In the genomic region with DNA sequence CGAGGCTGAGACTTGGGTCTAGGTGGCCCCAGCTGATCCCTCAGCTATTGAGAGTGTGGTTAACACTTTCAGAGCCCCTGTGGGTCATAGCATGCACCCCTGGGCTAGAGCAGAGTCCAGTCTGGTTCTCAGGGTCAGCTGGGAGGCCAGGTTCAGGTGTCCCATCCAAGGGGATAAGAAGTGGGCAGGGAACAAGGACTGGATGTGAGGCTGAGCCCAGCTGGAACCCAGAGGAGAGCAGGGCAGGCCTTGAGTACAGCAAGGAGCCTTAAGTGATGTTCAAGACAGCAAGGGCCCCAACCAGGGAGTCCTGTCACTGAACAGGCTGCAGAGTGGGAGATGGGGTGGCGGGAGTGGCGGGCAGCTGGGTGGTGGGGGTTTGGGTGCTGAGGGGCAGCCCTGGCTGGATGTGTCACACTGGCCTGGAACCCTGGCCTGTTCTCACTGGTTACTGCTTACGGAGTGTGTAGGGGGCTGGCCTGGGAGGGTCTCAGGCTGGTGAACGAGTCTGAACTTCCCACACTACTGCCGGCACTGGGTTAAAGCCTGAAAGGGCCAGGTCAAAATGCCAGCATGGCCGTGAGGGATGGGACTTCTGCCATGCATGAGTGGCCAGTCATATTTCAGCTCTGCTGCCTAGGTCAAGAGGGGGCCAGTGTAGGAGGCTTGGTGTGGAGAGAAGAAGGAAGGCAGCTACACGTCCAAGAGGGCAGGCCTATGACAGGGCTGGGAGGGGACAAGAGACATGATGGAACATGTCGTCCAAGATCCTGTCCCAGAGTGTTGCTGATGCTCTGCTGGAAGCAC, we compare ENCODE assay signal across 16 cellular contexts. TPM values are rescaled to one million over a fixed set of nuclear protein-coding genes. Genes with fewer than 3 reads are reported as not detected.
DNase-seq lines count a peak whose midpoint lies in the region; ATAC-seq and TF ChIP-seq lines count a peak whose summit lies in the region.
"Had no signal": no experiment of that assay in that cellular context is flagged by ENCODE, and none has a peak within 500 bp of the region (broad histone marks: within the 10 kb centered on the region; RNA-seq: fewer than 3 reads in every experiment).

No MANE protein-coding gene starts in this region.

- H3K9me3 ChIP-seq in breast epithelium (no peaks in the 10 kb centered on the region), T-helper 17 cell (ENCODE audit: control insufficient read depth, low read length, poor library complexity, severe bottlenecking) (no peaks in the 10 kb centered on the region), Caco-2 (no peaks in the 10 kb centered on the region)
- H3K9me3 ChIP-seq: right lobe of liver, SJSA1 had no signal

- H3K9me3 Mint-ChIP-seq in MCF 10A (ENCODE audit: unreplicated experiment) (no peaks in the 10 kb centered on the region), Caco-2 (ENCODE audit: unreplicated experiment) (no peaks in the 10 kb centered on the region)
- H3K9me3 Mint-ChIP-seq in stimulated activated naive CD8-positive, alpha-beta T cell treated with anti-CD3 and anti-CD28 coated beads, Interleukin-15, amount 100 ng/mL, for 72 hours: no peaks in the 10 kb centered on the region
- H3K9me3 Mint-ChIP-seq: IgD-negative memory B cell, neural crest cell had no signal

- H3K36me3 Mint-ChIP-seq in MCF 10A (ENCODE audit: insufficient read depth, unreplicated experiment): no peaks in the 10 kb centered on the region
- no peaks in the 10 kb centered on the region for H3K36me3 Mint-ChIP-seq in T-helper 17 cell (ENCODE audit: low read depth)
- H3K36me3 Mint-ChIP-seq in Caco-2 (ENCODE audit: insufficient read depth, unreplicated experiment): peaks cover 6% of the 10 kb centered on the region

- no peak overlapping the region for H3K27ac ChIP-seq in breast epithelium
- H3K27ac ChIP-seq: right lobe of liver, SJSA1 had no signal

- H3K4me1 ChIP-seq in breast epithelium: no peaks in the 10 kb centered on the region
- no peaks in the 10 kb centered on the region for H3K4me1 ChIP-seq in Caco-2
- H3K4me1 ChIP-seq: right lobe of liver, SJSA1 had no signal

- intact Hi-C loops in MCF 10A (cut with micrococcal nuclease): no loop called here
- intact Hi-C loops in breast epithelium (cut with DNase I; ENCODE audit: low total_unique reads): no loop called here
- intact Hi-C loops in left ventricle myocardium superior (cut with micrococcal nuclease): no loop called here
- intact Hi-C loops in Caco-2 (cut with micrococcal nuclease; ENCODE audit: unreplicated experiment): no loop called here

- H3K27ac Mint-ChIP-seq in MCF 10A (ENCODE audit: low read depth, unreplicated experiment) (peak overlapping the region; percentile 82), T-helper 17 cell (no peak overlapping the region), Caco-2 (ENCODE audit: unreplicated experiment) (no peak overlapping the region)
- peak overlapping the region; percentile 37 to 83 for H3K27ac Mint-ChIP-seq in stimulated activated naive CD8-positive, alpha-beta T cell treated with anti-CD3 and anti-CD28 coated beads, Interleukin-15, amount 100 ng/mL, for 72 hours

- H3K4me1 Mint-ChIP-seq in MCF 10A (ENCODE audit: insufficient read depth, unreplicated experiment) (peaks cover 10% of the 10 kb centered on the region), T-helper 17 cell (peaks cover 19% of the 10 kb centered on the region), Caco-2 (ENCODE audit: low read depth, unreplicated experiment) (no peaks in the 10 kb centered on the region)
- H3K4me1 Mint-ChIP-seq in stimulated activated naive CD8-positive, alpha-beta T cell treated with anti-CD3 and anti-CD28 coated beads, Interleukin-15, amount 100 ng/mL, for 72 hours: no peaks in the 10 kb centered on the region
- H3K4me1 Mint-ChIP-seq: neural crest cell had no signal

- DNase-seq in MCF 10A (ENCODE audit: unreplicated experiment) (no peak), breast epithelium (ENCODE audit: low spot score in 2 of 2) (no peak), T-helper 17 cell (no peak), left ventricle myocardium superior (no peak), NCI-H446 treated with DMSO at 0.1 percent for 48 hours (lab: John Stamatoyannopoulos, UW) (no peak), Caco-2 (no peak)
- DNase-seq in stimulated activated naive CD8-positive, alpha-beta T cell treated with anti-CD3 and anti-CD28 coated beads, Interleukin-15, amount 100 ng/mL, for 72 hours: no peak
- DNase-seq: activated CD4-positive, alpha-beta T cell treated with anti-CD3 and anti-CD28 coated beads, Interleukin-2, amount 50 U/mL, for 48 hours; DMS153; NCI-H2029; NCI-H510A treated with DMSO at 0.1 percent for 48 hours; right lobe of liver had no signal

- no peak overlapping the region for H3K4me3 Mint-ChIP-seq in MCF 10A (ENCODE audit: unreplicated experiment)
- H3K4me3 Mint-ChIP-seq in T-helper 17 cell: peak overlapping the region; percentile 64
- H3K4me3 Mint-ChIP-seq in stimulated activated naive CD8-positive, alpha-beta T cell treated with anti-CD3 and anti-CD28 coated beads, Interleukin-15, amount 100 ng/mL, for 72 hours: peak overlapping the region; percentile 12 to 57
- no peak overlapping the region for H3K4me3 Mint-ChIP-seq in Caco-2 (ENCODE audit: unreplicated experiment)
- H3K4me3 Mint-ChIP-seq: IgD-negative memory B cell, neural crest cell had no signal

- H3K4me3 ChIP-seq in breast epithelium (no peak overlapping the region), Caco-2 (ENCODE audit: low read depth, low read length) (no peak overlapping the region)
- H3K4me3 ChIP-seq: right lobe of liver, SJSA1 had no signal

- POLR2A ChIA-PET in MCF 10A (lab: Yijun Ruan, JAX) (interaction anchor here (1.8 kb wide), 1 partner anchor 33 kb away, joined by 7 read pairs; no protein-coding TSS in a partner anchor), Caco-2 (lab: Charles Lee) (no interaction called here)

- no peaks in the 10 kb centered on the region for H3K27me3 Mint-ChIP-seq in MCF 10A (ENCODE audit: insufficient read depth, unreplicated experiment)
- no peaks in the 10 kb centered on the region for H3K27me3 Mint-ChIP-seq in T-helper 17 cell
- H3K27me3 Mint-ChIP-seq in stimulated activated naive CD8-positive, alpha-beta T cell treated with anti-CD3 and anti-CD28 coated beads, Interleukin-15, amount 100 ng/mL, for 72 hours: no peaks in the 10 kb centered on the region
- H3K27me3 Mint-ChIP-seq in Caco-2 (ENCODE audit: insufficient read depth, unreplicated experiment): no peaks in the 10 kb centered on the region
- H3K27me3 Mint-ChIP-seq: IgD-negative memory B cell had no signal

- CTCF ChIA-PET in MCF 10A (lab: Yijun Ruan, JAX): interaction anchor here (0.6 to 1.7 kb wide), 3 partner anchors 102 to 484 kb away, joined by 3 to 5 read pairs (median 3); no protein-coding TSS in a partner anchor
- CTCF ChIA-PET in Caco-2 (lab: Charles Lee): no interaction called here

- no peak for TF ChIP-seq POLR2A in breast epithelium (IDR thresholded peaks at IDR 0.05)

- H3K27me3 ChIP-seq in breast epithelium (no peaks in the 10 kb centered on the region), Caco-2 (replicated peaks; ENCODE audit: control insufficient read depth, insufficient read depth, low read length) (no peaks in the 10 kb centered on the region)
- H3K27me3 ChIP-seq: right lobe of liver, SJSA1 had no signal

- BruUV-seq in MCF 10A (replicated peaks; lab: Mats Ljungman, UMichigan) (no TSS peak), Caco-2 (replicated peaks; lab: Mats Ljungman, UMichigan) (no TSS peak)

- H3K36me3 ChIP-seq in breast epithelium (no peaks in the 10 kb centered on the region), Caco-2 (ENCODE audit: control insufficient read depth, insufficient read depth, low read length) (no peaks in the 10 kb centered on the region)
- H3K36me3 ChIP-seq: right lobe of liver, SJSA1 had no signal

- TF ChIP-seq CTCF in MCF 10A (IDR thresholded peaks at IDR 0.05; ENCODE audit: unreplicated experiment) (no peak), breast epithelium (IDR thresholded peaks at IDR 0.05) (no peak), Caco-2 (IDR thresholded peaks at IDR 0.05; ENCODE audit: insufficient read depth in 1 of 2, low read depth in 1 of 2, low read length in 1 of 2, severe bottlenecking in 1 of 2, unreplicated experiment in 1 of 2) (no peak)

- no peak for ATAC-seq in T-helper 17 cell
- peak; percentile 38 for ATAC-seq in left ventricle myocardium superior
- ATAC-seq in stimulated activated naive CD8-positive, alpha-beta T cell treated with anti-CD3 and anti-CD28 coated beads, Interleukin-15, amount 100 ng/mL, for 72 hours: peak; percentile 51
- no peak for ATAC-seq in GM21360 (IDR thresholded peaks at IDR 0.05; ENCODE audit: unreplicated experiment)

RNA-seq across cellular contexts. Expression of gene TMEM185B, which starts 13.6 kb away (rescaled TPM):
- 40.9 and 45.0 TPM in 2 replicates for total RNA-seq in MCF 10A (2022)
- total RNA-seq in breast epithelium: 10 to 100 TPM; 18.1 to 31.9 (median 26.2) TPM
- total RNA-seq in T-helper 17 cell: 10 to 100 TPM; 19.8 to 21.1 TPM
- 22.9 TPM for total RNA-seq in left ventricle myocardium superior
- total RNA-seq in Caco-2 (2022): 67.3 and 69.9 TPM in 2 replicates

RNA-seq across cellular contexts. Expression of gene RALB, which starts 43.0 kb away (rescaled TPM):
- total RNA-seq in MCF 10A (2022): 37.4 and 46.5 TPM in 2 replicates
- total RNA-seq in breast epithelium: 10 to 100 TPM; 36.1 to 59.8 (median 38.5) TPM
- total RNA-seq in T-helper 17 cell: 10 to 100 TPM; 17.5 to 20.2 TPM
- total RNA-seq in left ventricle myocardium superior: 52.6 TPM
- 56.5 and 59.4 TPM in 2 replicates for total RNA-seq in Caco-2 (2022)

Comparison
In these comparisons a context has a peak if more than half of its experiments do, and no peak if none do; other contexts are left out.
1. H3K27ac Mint-ChIP-seq: peak in MCF 10A (single experiment) and stimulated activated naive CD8-positive, alpha-beta T cell treated with anti-CD3 and anti-CD28 coated beads, Interleukin-15, amount 100 ng/mL, for 72 hours (2 of 2); none in T-helper 17 cell (single experiment) and Caco-2 (single experiment).
2. H3K4me3 Mint-ChIP-seq: peak in T-helper 17 cell (single experiment) and stimulated activated naive CD8-positive, alpha-beta T cell treated with anti-CD3 and anti-CD28 coated beads, Interleukin-15, amount 100 ng/mL, for 72 hours (2 of 2); none in MCF 10A (single experiment) and Caco-2 (single experiment).
3. ATAC-seq: peak in left ventricle myocardium superior (single experiment) and stimulated activated naive CD8-positive, alpha-beta T cell treated with anti-CD3 and anti-CD28 coated beads, Interleukin-15, amount 100 ng/mL, for 72 hours (single experiment); none in T-helper 17 cell (single experiment) and GM21360 (single experiment).